ENCODE assay signal across 14 cellular contexts in genomic region chr6:35475573-35475972, GRCh38. TPM values are rescaled to one million over a fixed set of nuclear protein-coding genes. Genes with fewer than 3 reads are reported as not detected.
"Had no signal": no experiment of that assay in that cellular context is flagged by ENCODE, and none has a peak within 500 bp of the region (broad histone marks: within the 10 kb centered on the region; RNA-seq: fewer than 3 reads in every experiment).

No MANE protein-coding gene starts in this region.

- H3K4me3 ChIP-seq: heart left ventricle, tibial nerve had no signal

- H3K27ac Mint-ChIP-seq: natural killer cell had no signal

- H3K36me3 Mint-ChIP-seq: natural killer cell had no signal

- DNase-seq: activated CD4-positive, alpha-beta memory T cell treated with anti-CD3 and anti-CD28 coated beads for 36 hours; activated naive CD4-positive, alpha-beta T cell treated with Interleukin-2 at 50 U/mL for 16 hours; foreskin melanocyte; natural killer cell; stimulated activated CD4-positive, alpha-beta T cell treated with anti-CD3 and anti-CD28 coated beads, Interleukin-12 subunit alpha, Interleukin-12 subunit beta, amount 100 ng/mL, for 4 hours; T1000 had no signal

- H3K27ac ChIP-seq: heart left ventricle, tibial nerve had no signal

- H3K4me3 Mint-ChIP-seq: activated CD4-positive, alpha-beta memory T cell treated with anti-CD3 and anti-CD28 coated beads for 36 hours; natural killer cell had no signal

- H3K27me3 ChIP-seq: heart left ventricle, tibial nerve had no signal

- H3K9me3 ChIP-seq: heart left ventricle, tibial nerve had no signal

- H3K9me3 Mint-ChIP-seq: activated CD4-positive, alpha-beta memory T cell treated with anti-CD3 and anti-CD28 coated beads for 36 hours; natural killer cell had no signal

RNA-seq across cellular contexts. Expression of gene TULP1, which starts 37.1 kb away (rescaled TPM):
- total RNA-seq: activated CD4-positive, alpha-beta memory T cell treated with anti-CD3 and anti-CD28 coated beads for 36 hours; cardiac septum; endothelial cell of umbilical vein; heart left ventricle; left lobe of liver; mucosa of gallbladder; natural killer cell; osteocyte; pulmonary artery endothelial cell had no signal
